Comparison of ENCODE assay signal across 21 cellular contexts in the genomic region with DNA sequence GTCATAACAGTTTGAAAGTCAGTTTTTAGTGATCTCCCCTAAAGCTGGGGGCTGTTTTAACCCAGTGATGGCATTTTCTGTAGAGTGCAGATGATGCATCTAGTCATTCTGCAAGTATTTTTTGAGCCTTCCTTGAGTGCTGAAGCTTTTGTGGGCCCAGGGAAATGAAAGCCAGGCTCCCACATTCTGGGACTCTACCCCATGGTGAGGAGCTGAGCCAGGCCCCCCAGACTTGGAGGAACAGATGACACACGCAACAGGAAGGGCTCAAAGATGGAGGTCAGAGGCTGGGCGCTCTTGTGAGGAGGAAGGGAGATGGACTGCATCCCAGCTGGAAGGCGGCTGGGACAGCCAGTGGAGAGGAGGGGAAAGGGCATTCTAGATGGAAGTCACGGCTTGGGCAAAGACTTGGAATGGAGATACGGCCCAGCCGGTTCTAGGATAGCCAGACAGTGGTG. TPM values are rescaled to one million over a fixed set of nuclear protein-coding genes. Genes with fewer than 3 reads are reported as not detected.
A peak's percentile ranks its signal among the peaks of the same experiment; 100 is the strongest.
DNase-seq lines count a peak whose midpoint lies in the region; ATAC-seq, FAIRE-seq and TF ChIP-seq lines count a peak whose summit lies in the region.
"Had no signal": no experiment of that assay in that cellular context is flagged by ENCODE, and none has a peak within 500 bp of the region (broad histone marks: within the 10 kb centered on the region; RNA-seq: fewer than 3 reads in every experiment).

No MANE protein-coding gene starts in this region.

- H3K4me3 ChIP-seq in astrocyte (ENCODE audit: insufficient read depth, low read depth, low read length) = no peak overlapping the region
- H3K4me3 ChIP-seq in heart left ventricle = no peak overlapping the region
- no peak overlapping the region for H3K4me3 ChIP-seq in sigmoid colon
- H3K4me3 ChIP-seq in colonic mucosa = no peak overlapping the region
- H3K4me3 ChIP-seq: lower lobe of right lung had no signal

- H3K9me3 Mint-ChIP-seq in astrocyte (ENCODE audit: unreplicated experiment) (peaks cover 5% of the 10 kb centered on the region), immature natural killer cell (no peaks in the 10 kb centered on the region)
- H3K9me3 Mint-ChIP-seq: activated naive CD4-positive, alpha-beta T cell treated with anti-CD3 and anti-CD28 coated beads, Interleukin-2, amount 50 U/mL, for 24 hours; natural killer cell had no signal

- H3K27me3 Mint-ChIP-seq in astrocyte (ENCODE audit: low read depth, unreplicated experiment) = no peaks in the 10 kb centered on the region
- H3K27me3 Mint-ChIP-seq in immature natural killer cell (ENCODE audit: low read depth in 3 of 3) = peaks cover 0 to 3% (median 2%) of the 10 kb centered on the region in 3 donors

- H3K9ac ChIP-seq in astrocyte (ENCODE audit: low read length) = peak overlapping the region; percentile 74
- H3K9ac ChIP-seq in colonic mucosa (ENCODE audit: low read depth in 2 of 2, low read length in 2 of 2) = no peak overlapping the region

- TF ChIP-seq CTCF in astrocyte (IDR thresholded peaks at IDR 0.05; ENCODE audit: insufficient read depth, low read depth, low read length) = no peak
- no peak for TF ChIP-seq CTCF in heart left ventricle (IDR thresholded peaks at IDR 0.05)
- no peak for TF ChIP-seq CTCF in sigmoid colon (IDR thresholded peaks at IDR 0.05)
- TF ChIP-seq CTCF in colonic mucosa (IDR thresholded peaks at IDR 0.05) = no peak

- H3K79me2 ChIP-seq in astrocyte (ENCODE audit: insufficient read depth, low read length) = no peaks in the 10 kb centered on the region

- H2AFZ ChIP-seq in astrocyte (ENCODE audit: low read depth, low read length) = no peak overlapping the region

- H3K36me3 ChIP-seq in astrocyte (ENCODE audit: insufficient read depth, low read length) (no peaks in the 10 kb centered on the region), heart left ventricle (peaks cover 0 to 11% (median 0%) of the 10 kb centered on the region in 9 donors), sigmoid colon (no peaks in the 10 kb centered on the region), colonic mucosa (no peaks in the 10 kb centered on the region)
- H3K36me3 ChIP-seq: lower lobe of right lung had no signal

- H3K4me2 ChIP-seq in astrocyte (ENCODE audit: low read length) = peak overlapping the region; percentile 77

- H3K4me1 ChIP-seq in astrocyte (ENCODE audit: insufficient read depth, low read length) (peaks cover 22% of the 10 kb centered on the region), heart left ventricle (peaks cover 0 to 71% (median 28%) of the 10 kb centered on the region in 12 donors), sigmoid colon (peaks cover 0 to 17% (median 16%) of the 10 kb centered on the region in 4 donors), colonic mucosa (no peaks in the 10 kb centered on the region)
- H3K4me1 ChIP-seq: lower lobe of right lung had no signal

- intact Hi-C loops in heart left ventricle (cut with DNase I) (no loop called here), sigmoid colon (cut with DNase I) (no loop called here), colonic mucosa (cut with DNase I) (no loop called here)

- peaks cover 15% of the 10 kb centered on the region for H3K36me3 Mint-ChIP-seq in astrocyte (ENCODE audit: low read depth, unreplicated experiment)
- no peaks in the 10 kb centered on the region for H3K36me3 Mint-ChIP-seq in immature natural killer cell
- H3K36me3 Mint-ChIP-seq: activated naive CD4-positive, alpha-beta T cell treated with anti-CD3 and anti-CD28 coated beads, Interleukin-2, amount 50 U/mL, for 24 hours; natural killer cell had no signal

- H3K4me1 Mint-ChIP-seq in astrocyte (ENCODE audit: low read depth, unreplicated experiment) (peaks cover 37% of the 10 kb centered on the region), immature natural killer cell (no peaks in the 10 kb centered on the region)
- H3K4me1 Mint-ChIP-seq: activated naive CD4-positive, alpha-beta T cell treated with anti-CD3 and anti-CD28 coated beads, Interleukin-2, amount 50 U/mL, for 24 hours; natural killer cell had no signal

- DNase-seq in GM03348 (ENCODE audit: low spot score) = peak; percentile 14
- peak; percentile 35 for DNase-seq in astrocyte (ENCODE audit: low read depth)
- no peak for DNase-seq in heart left ventricle
- no peak for DNase-seq in sigmoid colon
- no peak for DNase-seq in immature natural killer cell
- DNase-seq in hepatic stellate cell (ENCODE audit: low spot score) = no peak
- no peak for DNase-seq in colonic mucosa
- DNase-seq: activated CD4-positive, alpha-beta T cell treated with anti-CD3 and anti-CD28 coated beads for 1 hour; activated CD8-positive, alpha-beta memory T cell treated with anti-CD3 and anti-CD28 coated beads, Interleukin-2, amount 50 U/mL, for 48 hours; AML-193; GOT3; lower lobe of right lung; natural killer cell; NCI-H146; NCI-H345; T-helper 2 cell had no signal

- H3K4me3 Mint-ChIP-seq in astrocyte (ENCODE audit: unreplicated experiment) (peak overlapping the region; percentile 66), immature natural killer cell (no peak overlapping the region)
- H3K4me3 Mint-ChIP-seq: activated naive CD4-positive, alpha-beta T cell treated with anti-CD3 and anti-CD28 coated beads, Interleukin-2, amount 50 U/mL, for 24 hours; natural killer cell had no signal

- H3K9me3 ChIP-seq in astrocyte (ENCODE audit: insufficient read depth, low read depth, low read length) (no peaks in the 10 kb centered on the region), heart left ventricle (no peaks in the 10 kb centered on the region), sigmoid colon (no peaks in the 10 kb centered on the region), colonic mucosa (no peaks in the 10 kb centered on the region)
- H3K9me3 ChIP-seq: lower lobe of right lung had no signal

- TF ChIP-seq EP300 in sigmoid colon (IDR thresholded peaks at IDR 0.05) = no peak

- H3K27ac ChIP-seq in astrocyte (ENCODE audit: low read depth, low read length) (peak overlapping the region; percentile 89), heart left ventricle (peak overlapping the region; percentile 18 to 96 (median 80)), sigmoid colon (peak overlapping the region in 3 of 4 donors; percentile 42 to 72 (median 70)), colonic mucosa (no peak overlapping the region)
- H3K27ac ChIP-seq: lower lobe of right lung had no signal

- H3K27ac Mint-ChIP-seq in astrocyte (ENCODE audit: unreplicated experiment) = peak overlapping the region; percentile 100
- H3K27ac Mint-ChIP-seq in immature natural killer cell = no peak overlapping the region
- H3K27ac Mint-ChIP-seq: activated naive CD4-positive, alpha-beta T cell treated with anti-CD3 and anti-CD28 coated beads, Interleukin-2, amount 50 U/mL, for 24 hours; natural killer cell had no signal

- TF ChIP-seq POLR2A in heart left ventricle (IDR thresholded peaks at IDR 0.05) = no peak
- TF ChIP-seq POLR2A in sigmoid colon (IDR thresholded peaks at IDR 0.05) = no peak

- no peak for FAIRE-seq in astrocyte (lab: Jason Lieb, UNC)
- FAIRE-seq: GM12892 had no signal

- H4K20me1 ChIP-seq in astrocyte (ENCODE audit: insufficient read depth, low read length) = no peaks in the 10 kb centered on the region

- peak in 3 of 4 donors; percentile 2 to 5 (median 4) for ATAC-seq in heart left ventricle
- ATAC-seq in HG03521 (IDR thresholded peaks at IDR 0.05; ENCODE audit: unreplicated experiment) = no peak
- ATAC-seq: natural killer cell had no signal

- WGBS in heart left ventricle, 4 donors = 59 to 84% (median 71%) methylated on average over 6 of the region's 6 CpGs
- WGBS in sigmoid colon, 2 donors = 90 to 92% methylated on average over 6 of the region's 6 CpGs

- H3K27me3 ChIP-seq in astrocyte (ENCODE audit: insufficient read depth, low read length) (no peaks in the 10 kb centered on the region), heart left ventricle (no peaks in the 10 kb centered on the region), sigmoid colon (no peaks in the 10 kb centered on the region), colonic mucosa (no peaks in the 10 kb centered on the region)

RNA-seq across cellular contexts. Expression of gene MRAS, which starts 40.8 kb away (rescaled TPM):
- total RNA-seq in astrocyte (55.4 and 81.8 TPM in 2 replicates), heart left ventricle (100 to 1,000 TPM; 227 to 413 (median 254) TPM), sigmoid colon (10 to 100 TPM; 24.4 to 36.8 (median 30.0) TPM), colonic mucosa (1 to 10 TPM; 2.2 to 4.5 TPM)
- polyA plus RNA-seq in heart left ventricle (100 to 1,000 TPM; 112 to 245 TPM), sigmoid colon (10 to 100 TPM in 1 of 3 donors, 1 to 10 TPM in 2; 3.5 to 14.8 (median 7.2) TPM), immature natural killer cell (not detected)

RNA-seq across cellular contexts. Expression of gene ESYT3, which starts 45.2 kb away (rescaled TPM):
- total RNA-seq in astrocyte = 2.0 and 2.6 TPM in 2 replicates
- 1 to 10 TPM in 6 of 9 donors, under 1 TPM in 3; 0.87 to 2.7 (median 1.7) TPM for total RNA-seq in heart left ventricle
- 1 to 10 TPM in 1 of 2 donors, under 1 TPM in 1; 0.42 to 1.0 TPM for polyA plus RNA-seq in heart left ventricle
- 10 to 100 TPM; 15.1 to 19.4 (median 17.2) TPM for total RNA-seq in sigmoid colon
- under 1 TPM; 0.23 to 0.63 (median 0.60) TPM for polyA plus RNA-seq in sigmoid colon
- polyA plus RNA-seq in immature natural killer cell = not detected
- total RNA-seq in colonic mucosa = 1 to 10 TPM in 1 of 2 donors, under 1 TPM in 1; 0.89 to 1.2 TPM
- total RNA-seq: natural killer cell, pulmonary artery endothelial cell had no signal

RNA-seq across cellular contexts. Expression of gene NME9, which starts 59.5 kb away (rescaled TPM):
- 0.54 and 0.62 TPM in 2 replicates for total RNA-seq in astrocyte
- not detected for total RNA-seq in heart left ventricle
- polyA plus RNA-seq in heart left ventricle = not detected
- total RNA-seq in sigmoid colon = not detected
- polyA plus RNA-seq in sigmoid colon = under 1 TPM in 1 of 3 donors, not detected in 2; 0.23 TPM
- polyA plus RNA-seq in immature natural killer cell = under 1 TPM in 1 of 3 donors, not detected in 2; 0.50 TPM
- total RNA-seq in colonic mucosa = not detected
- total RNA-seq: HT1080, natural killer cell, pulmonary artery endothelial cell had no signal

Comparison
In these comparisons a context has a peak if more than half of its experiments do, and no peak if none do; other contexts are left out.
1. DNase-seq: peak in GM03348 (single experiment) and astrocyte (single experiment); none in heart left ventricle (0 of 5), sigmoid colon (single experiment), immature natural killer cell (0 of 3), hepatic stellate cell (single experiment) and colonic mucosa (single experiment).
2. RNA of gene MRAS, which starts 40.8 kb away (total RNA-seq): 227 to 413 TPM in heart left ventricle, 55.4 to 81.8 TPM in astrocyte and 24.4 to 36.8 TPM in sigmoid colon; 2.2 to 4.5 TPM in colonic mucosa; every median in the first group is over 4 times any median in the second.